9 cellular contexts compared by ENCODE assay signal in genomic region chr7:1530946-1531262, GRCh38. TPM values are rescaled to one million over a fixed set of nuclear protein-coding genes. Genes with fewer than 3 reads are reported as not detected.
DNase-seq lines count a peak whose midpoint lies in the region; ATAC-seq and TF ChIP-seq lines count a peak whose summit lies in the region.
"Had no signal": no experiment of that assay in that cellular context is flagged by ENCODE, and none has a peak within 500 bp of the region (broad histone marks: within the 10 kb centered on the region; RNA-seq: fewer than 3 reads in every experiment).

No MANE protein-coding gene starts in this region.

- no peak for DNase-seq in activated CD8-positive, alpha-beta memory T cell treated with anti-CD3 and anti-CD28 coated beads, Interleukin-2, amount 10 ng/mL, durations not matched to agents 7 days and 5 days
- DNase-seq in activated CD8-positive, alpha-beta memory T cell treated with anti-CD3 and anti-CD28 coated beads, Interleukin-2, amount 50 U/mL, for 48 hours, result no peak
- DNase-seq in fibroblast of pulmonary artery (ENCODE audit: low read depth), result no peak
- peak in 1 of 49 donors; percentile 78 for DNase-seq in substantia nigra (lab: John Stamatoyannopoulos, UW)
- DNase-seq in GM19240 (ENCODE audit: insufficient read length, low spot score), result no peak
- DNase-seq in activated T-helper 1 cell treated with anti-CD3 and anti-CD28 coated beads, Interleukin-12 subunit alpha, Interleukin-12 subunit beta, Interleukin-2, Interleukin-4 antibody, amounts not matched to agents 30 ng/mL and 10 ng/mL and 1 ng/mL, durations not matched to agents 14 hours and 24 hours and 36 hours (ENCODE audit: low spot score), result no peak
- no peak for DNase-seq in EL

- no peaks in the 10 kb centered on the region for H3K9me2 ChIP-seq in Loucy (replicated peaks; ENCODE audit: low read depth, low read length)

- TF ChIP-seq CTCF in Loucy (conservative IDR thresholded peaks at IDR 0.05; ENCODE audit: low read length) (no peak), fibroblast of pulmonary artery (IDR thresholded peaks at IDR 0.05; ENCODE audit: low read length, missing control alignments) (no peak)

- peak overlapping the region; percentile 90 for H3K4me2 ChIP-seq in Loucy (ENCODE audit: low read depth, low read length, poor library complexity, severe bottlenecking)

- H3K27ac Mint-ChIP-seq in activated CD8-positive, alpha-beta memory T cell treated with anti-CD3 and anti-CD28 coated beads, Interleukin-2, amount 10 ng/mL, durations not matched to agents 7 days and 5 days, result no peak overlapping the region
- H3K27ac Mint-ChIP-seq in activated T-helper 1 cell treated with anti-CD3 and anti-CD28 coated beads, Interleukin-12 subunit alpha, Interleukin-12 subunit beta, Interleukin-2, Interleukin-4 antibody, amounts not matched to agents 30 ng/mL and 10 ng/mL and 1 ng/mL, durations not matched to agents 14 hours and 24 hours and 36 hours, result no peak overlapping the region

- peak overlapping the region; percentile 73 for H3K27ac ChIP-seq in substantia nigra (ENCODE audit: low read depth, low read length, poor library complexity, severe bottlenecking)

- peaks cover 9% of the 10 kb centered on the region for H3K27me3 Mint-ChIP-seq in activated CD8-positive, alpha-beta memory T cell treated with anti-CD3 and anti-CD28 coated beads, Interleukin-2, amount 10 ng/mL, durations not matched to agents 7 days and 5 days
- peaks cover 6% of the 10 kb centered on the region for H3K27me3 Mint-ChIP-seq in activated T-helper 1 cell treated with anti-CD3 and anti-CD28 coated beads, Interleukin-12 subunit alpha, Interleukin-12 subunit beta, Interleukin-2, Interleukin-4 antibody, amounts not matched to agents 30 ng/mL and 10 ng/mL and 1 ng/mL, durations not matched to agents 14 hours and 24 hours and 36 hours (ENCODE audit: insufficient read depth)

- no peak overlapping the region for H2AFZ ChIP-seq in Loucy (ENCODE audit: low read length)

- H3K36me3 ChIP-seq in Loucy (ENCODE audit: insufficient read depth, low read length), result peaks cover 6% of the 10 kb centered on the region; the same call in 1 of the 2 replicates

- H3K79me2 ChIP-seq in Loucy (ENCODE audit: insufficient read depth, low read length), result peaks cover 58% of the 10 kb centered on the region

- CTCF ChIA-PET in activated CD8-positive, alpha-beta memory T cell treated with anti-CD3 and anti-CD28 coated beads, Interleukin-2, amount 10 ng/mL, durations not matched to agents 7 days and 5 days (lab: Charles Lee), result no interaction called here

- H3K9me3 ChIP-seq in Loucy (ENCODE audit: insufficient read depth, low read depth, low read length), result no peaks in the 10 kb centered on the region

- H3F3A ChIP-seq in Loucy (ENCODE audit: low read depth), result no peaks in the 10 kb centered on the region

- no peaks in the 10 kb centered on the region for H3K36me3 Mint-ChIP-seq in activated CD8-positive, alpha-beta memory T cell treated with anti-CD3 and anti-CD28 coated beads, Interleukin-2, amount 10 ng/mL, durations not matched to agents 7 days and 5 days
- peaks cover 3% of the 10 kb centered on the region for H3K36me3 Mint-ChIP-seq in activated T-helper 1 cell treated with anti-CD3 and anti-CD28 coated beads, Interleukin-12 subunit alpha, Interleukin-12 subunit beta, Interleukin-2, Interleukin-4 antibody, amounts not matched to agents 30 ng/mL and 10 ng/mL and 1 ng/mL, durations not matched to agents 14 hours and 24 hours and 36 hours (ENCODE audit: low read depth)

- peaks cover 50% of the 10 kb centered on the region for H3K4me1 ChIP-seq in Loucy (ENCODE audit: insufficient read depth, low read length, poor library complexity, severe bottlenecking)

- intact Hi-C loops in activated T-helper 1 cell treated with anti-CD3 and anti-CD28 coated beads, Interleukin-12 subunit alpha, Interleukin-12 subunit beta, Interleukin-2, Interleukin-4 antibody, amounts not matched to agents 30 ng/mL and 10 ng/mL and 1 ng/mL, durations not matched to agents 14 hours and 24 hours and 36 hours (cut with micrococcal nuclease), result loop anchor here (1.0 to 5.0 kb wide), 2 partner anchors 27 to 991 kb away; partner anchors contain the start of gene INTS1

- no peak overlapping the region for H3K4me3 Mint-ChIP-seq in activated CD8-positive, alpha-beta memory T cell treated with anti-CD3 and anti-CD28 coated beads, Interleukin-2, amount 10 ng/mL, durations not matched to agents 7 days and 5 days
- H3K4me3 Mint-ChIP-seq in activated T-helper 1 cell treated with anti-CD3 and anti-CD28 coated beads, Interleukin-12 subunit alpha, Interleukin-12 subunit beta, Interleukin-2, Interleukin-4 antibody, amounts not matched to agents 30 ng/mL and 10 ng/mL and 1 ng/mL, durations not matched to agents 14 hours and 24 hours and 36 hours, result no peak overlapping the region

- peaks cover 32% of the 10 kb centered on the region for H3K4me1 Mint-ChIP-seq in activated CD8-positive, alpha-beta memory T cell treated with anti-CD3 and anti-CD28 coated beads, Interleukin-2, amount 10 ng/mL, durations not matched to agents 7 days and 5 days
- peaks cover 18% of the 10 kb centered on the region for H3K4me1 Mint-ChIP-seq in activated T-helper 1 cell treated with anti-CD3 and anti-CD28 coated beads, Interleukin-12 subunit alpha, Interleukin-12 subunit beta, Interleukin-2, Interleukin-4 antibody, amounts not matched to agents 30 ng/mL and 10 ng/mL and 1 ng/mL, durations not matched to agents 14 hours and 24 hours and 36 hours (ENCODE audit: low read depth)

- H3K9ac ChIP-seq in Loucy (ENCODE audit: low read depth, low read length, poor library complexity, severe bottlenecking), result peak overlapping the region; percentile 70

- no peaks in the 10 kb centered on the region for H3K9me3 Mint-ChIP-seq in activated CD8-positive, alpha-beta memory T cell treated with anti-CD3 and anti-CD28 coated beads, Interleukin-2, amount 10 ng/mL, durations not matched to agents 7 days and 5 days (ENCODE audit: low read depth)
- no peaks in the 10 kb centered on the region for H3K9me3 Mint-ChIP-seq in activated T-helper 1 cell treated with anti-CD3 and anti-CD28 coated beads, Interleukin-12 subunit alpha, Interleukin-12 subunit beta, Interleukin-2, Interleukin-4 antibody, amounts not matched to agents 30 ng/mL and 10 ng/mL and 1 ng/mL, durations not matched to agents 14 hours and 24 hours and 36 hours
- H3K9me3 Mint-ChIP-seq: stimulated activated naive CD8-positive, alpha-beta T cell treated with anti-CD3 and anti-CD28 coated beads, Interleukin-15, Interleukin-2, amounts not matched to agents 100 ng/mL and 50 ng/mL, for 24 hours had no signal

- peaks cover 48% of the 10 kb centered on the region for H4K20me1 ChIP-seq in Loucy (ENCODE audit: insufficient read depth, low read length, poor library complexity, severe bottlenecking)

- H3K4me3 ChIP-seq in Loucy (ENCODE audit: low read length, poor library complexity, severe bottlenecking), result peak overlapping the region; percentile 88
- H3K4me3 ChIP-seq in fibroblast of pulmonary artery (replicated peaks; ENCODE audit: low read depth, low read length), result peak overlapping the region; percentile 68

- ATAC-seq in activated CD8-positive, alpha-beta memory T cell treated with anti-CD3 and anti-CD28 coated beads, Interleukin-2, amount 10 ng/mL, durations not matched to agents 7 days and 5 days, result peak; percentile 1

- no peaks in the 10 kb centered on the region for H3K27me3 ChIP-seq in Loucy (ENCODE audit: insufficient read depth, low read length, poor library complexity, severe bottlenecking)

RNA-seq across cellular contexts. Expression of gene MAFK, which starts 0.4 kb away (rescaled TPM):
- 10 to 100 TPM; 22.4 to 22.9 TPM for total RNA-seq in activated CD8-positive, alpha-beta memory T cell treated with anti-CD3 and anti-CD28 coated beads, Interleukin-2, amount 10 ng/mL, durations not matched to agents 7 days and 5 days
- 48.1 and 51.7 TPM in 2 replicates for total RNA-seq in activated T-helper 1 cell treated with anti-CD3 and anti-CD28 coated beads, Interleukin-12 subunit alpha, Interleukin-12 subunit beta, Interleukin-2, Interleukin-4 antibody, amounts not matched to agents 30 ng/mL and 10 ng/mL and 1 ng/mL, durations not matched to agents 14 hours and 24 hours and 36 hours

RNA-seq across cellular contexts. Expression of gene TMEM184A, which starts 25.1 kb away (rescaled TPM):
- total RNA-seq in activated CD8-positive, alpha-beta memory T cell treated with anti-CD3 and anti-CD28 coated beads, Interleukin-2, amount 10 ng/mL, durations not matched to agents 7 days and 5 days, result not detected
- total RNA-seq in activated T-helper 1 cell treated with anti-CD3 and anti-CD28 coated beads, Interleukin-12 subunit alpha, Interleukin-12 subunit beta, Interleukin-2, Interleukin-4 antibody, amounts not matched to agents 30 ng/mL and 10 ng/mL and 1 ng/mL, durations not matched to agents 14 hours and 24 hours and 36 hours, result 0.03 TPM in 1 of 2 replicates, not detected in the other

RNA-seq across cellular contexts. Expression of gene INTS1, which starts 26.7 kb away (rescaled TPM):
- 100 to 1,000 TPM in 1 of 2 experiments, 10 to 100 TPM in 1; 97.5 to 102 TPM for total RNA-seq in activated CD8-positive, alpha-beta memory T cell treated with anti-CD3 and anti-CD28 coated beads, Interleukin-2, amount 10 ng/mL, durations not matched to agents 7 days and 5 days
- total RNA-seq in activated T-helper 1 cell treated with anti-CD3 and anti-CD28 coated beads, Interleukin-12 subunit alpha, Interleukin-12 subunit beta, Interleukin-2, Interleukin-4 antibody, amounts not matched to agents 30 ng/mL and 10 ng/mL and 1 ng/mL, durations not matched to agents 14 hours and 24 hours and 36 hours, result 94.3 and 97.9 TPM in 2 replicates

RNA-seq across cellular contexts. Expression of gene PSMG3, which starts 38.9 kb away (rescaled TPM):
- 10 to 100 TPM; 37.2 to 37.9 TPM for total RNA-seq in activated CD8-positive, alpha-beta memory T cell treated with anti-CD3 and anti-CD28 coated beads, Interleukin-2, amount 10 ng/mL, durations not matched to agents 7 days and 5 days
- total RNA-seq in activated T-helper 1 cell treated with anti-CD3 and anti-CD28 coated beads, Interleukin-12 subunit alpha, Interleukin-12 subunit beta, Interleukin-2, Interleukin-4 antibody, amounts not matched to agents 30 ng/mL and 10 ng/mL and 1 ng/mL, durations not matched to agents 14 hours and 24 hours and 36 hours, result 55.7 and 56.0 TPM in 2 replicates
